ENCODE assay signal across 26 cellular contexts in the genomic region with DNA sequence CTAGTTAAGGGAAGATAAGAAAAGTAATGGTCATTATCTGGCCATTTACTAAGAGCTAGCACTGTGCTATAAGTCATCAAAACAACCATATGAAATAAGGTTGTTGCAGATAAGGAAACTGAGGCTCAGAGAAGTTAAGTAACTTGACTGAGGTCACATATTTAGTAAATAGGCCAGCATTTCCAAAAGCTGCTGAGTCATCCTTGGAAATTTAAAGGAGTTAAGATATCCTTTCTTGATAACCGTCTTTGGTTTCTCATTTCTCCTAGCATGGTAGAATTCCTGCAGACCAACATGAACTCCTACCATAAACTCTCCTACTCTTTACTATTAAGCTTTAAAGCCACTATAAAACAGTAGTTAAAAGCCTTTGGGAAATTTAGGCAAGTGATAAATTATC.
"Had no signal": no experiment of that assay in that cellular context is flagged by ENCODE, and none has a peak within 500 bp of the region (broad histone marks: within the 10 kb centered on the region; RNA-seq: fewer than 3 reads in every experiment).

No MANE protein-coding gene starts in this region.

- H3K9me3 ChIP-seq: colonic mucosa, esophagus squamous epithelium, heart right ventricle, left lung, psoas muscle, thoracic aorta, tibial nerve, upper lobe of left lung had no signal

- DNase-seq: colonic mucosa; effector CD8-positive, alpha-beta T cell; erythroblast; esophagus squamous epithelium; foreskin melanocyte; glutamatergic neuron; heart right ventricle; hippocampal formation; left cardiac atrium; left lung; naive thymus-derived CD8-positive, alpha-beta T cell; nephron progenitor cell; nucleus accumbens; posterior cingulate gyrus; psoas muscle; right cardiac atrium; stimulated activated CD4-positive, alpha-beta T cell treated with anti-CD3 and anti-CD28 coated beads, Interleukin-15, amount 100 ng/mL, for 24 hours; stimulated activated CD4-positive, alpha-beta T cell treated with anti-CD3 and anti-CD28 coated beads, Interleukin-2, amount 100 ng/mL, for 48 hours; stimulated activated naive B cell treated with anti-CD40 and anti-IgM and Interleukin-4, amounts not matched to agents 10 μg/mL and 1 μg/mL and 100 μg/mL, for 72 hours; upper lobe of left lung had no signal

- ATAC-seq: heart right ventricle; left cardiac atrium; left lung; naive thymus-derived CD8-positive, alpha-beta T cell; right cardiac atrium; stimulated activated naive B cell treated with anti-CD40 and anti-IgM and Interleukin-4, amounts not matched to agents 10 μg/mL and 1 μg/mL and 100 μg/mL, for 72 hours had no signal

- H3K27me3 ChIP-seq: colonic mucosa, esophagus squamous epithelium, heart right ventricle, left lung, tibial nerve, upper lobe of left lung had no signal

- H3K4me1 ChIP-seq: colonic mucosa, left lung, tibial nerve, upper lobe of left lung had no signal

- FAIRE-seq: endothelial cell of umbilical vein, islet of Langerhans, urothelium cell line had no signal

- H3K36me3 ChIP-seq: colonic mucosa, esophagus squamous epithelium, heart right ventricle, left lung, thoracic aorta, tibial nerve, upper lobe of left lung had no signal

- H3K27ac ChIP-seq: colonic mucosa, heart right ventricle, left lung, psoas muscle, skin epidermis, thoracic aorta, tibial nerve, upper lobe of left lung had no signal

- H3K4me3 ChIP-seq: colonic mucosa, esophagus squamous epithelium, heart right ventricle, left lung, psoas muscle, skin epidermis, thoracic aorta, tibial nerve, upper lobe of left lung had no signal
